1 cellular context compared by ENCODE assay signal in the genomic region with DNA sequence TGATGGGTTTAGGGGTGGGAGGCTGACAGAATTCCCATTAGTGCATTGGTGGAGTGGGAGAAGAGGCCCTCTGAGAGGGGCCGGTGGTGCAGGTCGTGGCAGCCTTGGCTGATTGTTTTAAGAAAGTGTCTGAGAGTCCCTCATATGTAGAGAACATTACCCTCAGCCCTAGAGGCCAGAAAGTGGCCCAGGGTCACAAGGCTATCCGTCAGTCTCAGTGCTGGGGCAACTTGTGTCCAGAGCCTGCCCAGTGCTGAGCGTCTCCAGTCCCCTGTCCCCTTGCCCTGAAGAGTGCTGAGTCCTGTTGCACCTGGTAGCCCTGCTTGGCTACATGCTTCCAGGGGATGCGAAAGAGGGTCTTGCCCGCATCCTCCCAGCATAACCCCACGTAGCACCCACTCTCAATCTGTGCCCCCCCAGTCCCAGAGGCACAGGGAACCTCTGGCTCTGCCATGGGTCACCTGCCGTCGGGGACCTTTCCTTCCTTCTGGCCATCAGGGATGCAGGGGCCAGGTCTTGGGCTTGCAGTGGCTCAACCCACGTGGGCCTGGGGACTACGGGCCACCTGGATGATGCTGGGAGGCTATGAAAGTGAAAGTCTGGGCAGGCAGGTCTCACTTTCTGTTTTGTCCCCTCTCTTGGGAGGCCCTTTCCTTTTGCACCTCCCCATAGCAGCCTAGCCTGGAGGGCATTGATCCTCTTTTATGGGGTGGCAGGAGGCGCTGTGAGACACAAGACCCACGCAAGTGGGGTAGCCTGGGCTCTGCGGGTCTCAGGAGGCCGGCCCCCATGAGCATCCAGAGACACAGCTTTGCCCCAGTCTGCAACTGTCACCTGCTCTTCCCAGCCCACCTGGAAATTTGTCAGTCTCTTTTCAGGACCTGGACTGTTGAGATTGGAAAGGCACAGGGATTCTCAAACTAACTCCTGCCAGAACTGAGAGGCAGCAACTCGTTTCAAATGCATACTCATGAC.
TF ChIP-seq lines count a peak whose summit lies in the region.

No MANE protein-coding gene starts in this region.

TF ChIP-seq in SK-N-SH, 30 proteins besides CTCF, POLR2A, EP300 and RAD21 (continued from another document):
- TF ChIP-seq, protein P1, sequence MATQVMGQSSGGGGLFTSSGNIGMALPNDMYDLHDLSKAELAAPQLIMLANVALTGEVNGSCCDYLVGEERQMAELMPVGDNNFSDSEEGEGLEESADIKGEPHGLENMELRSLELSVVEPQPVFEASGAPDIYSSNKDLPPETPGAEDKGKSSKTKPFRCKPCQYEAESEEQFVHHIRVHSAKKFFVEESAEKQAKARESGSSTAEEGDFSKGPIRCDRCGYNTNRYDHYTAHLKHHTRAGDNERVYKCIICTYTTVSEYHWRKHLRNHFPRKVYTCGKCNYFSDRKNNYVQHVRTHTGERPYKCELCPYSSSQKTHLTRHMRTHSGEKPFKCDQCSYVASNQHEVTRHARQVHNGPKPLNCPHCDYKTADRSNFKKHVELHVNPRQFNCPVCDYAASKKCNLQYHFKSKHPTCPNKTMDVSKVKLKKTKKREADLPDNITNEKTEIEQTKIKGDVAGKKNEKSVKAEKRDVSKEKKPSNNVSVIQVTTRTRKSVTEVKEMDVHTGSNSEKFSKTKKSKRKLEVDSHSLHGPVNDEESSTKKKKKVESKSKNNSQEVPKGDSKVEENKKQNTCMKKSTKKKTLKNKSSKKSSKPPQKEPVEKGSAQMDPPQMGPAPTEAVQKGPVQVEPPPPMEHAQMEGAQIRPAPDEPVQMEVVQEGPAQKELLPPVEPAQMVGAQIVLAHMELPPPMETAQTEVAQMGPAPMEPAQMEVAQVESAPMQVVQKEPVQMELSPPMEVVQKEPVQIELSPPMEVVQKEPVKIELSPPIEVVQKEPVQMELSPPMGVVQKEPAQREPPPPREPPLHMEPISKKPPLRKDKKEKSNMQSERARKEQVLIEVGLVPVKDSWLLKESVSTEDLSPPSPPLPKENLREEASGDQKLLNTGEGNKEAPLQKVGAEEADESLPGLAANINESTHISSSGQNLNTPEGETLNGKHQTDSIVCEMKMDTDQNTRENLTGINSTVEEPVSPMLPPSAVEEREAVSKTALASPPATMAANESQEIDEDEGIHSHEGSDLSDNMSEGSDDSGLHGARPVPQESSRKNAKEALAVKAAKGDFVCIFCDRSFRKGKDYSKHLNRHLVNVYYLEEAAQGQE (IDR thresholded peaks at IDR 0.05; ENCODE audit: low read depth, low read length) = no peak
- TF ChIP-seq RCOR1 (IDR thresholded peaks at IDR 0.05; ENCODE audit: low read length) = no peak
- TF ChIP-seq, protein P2, sequence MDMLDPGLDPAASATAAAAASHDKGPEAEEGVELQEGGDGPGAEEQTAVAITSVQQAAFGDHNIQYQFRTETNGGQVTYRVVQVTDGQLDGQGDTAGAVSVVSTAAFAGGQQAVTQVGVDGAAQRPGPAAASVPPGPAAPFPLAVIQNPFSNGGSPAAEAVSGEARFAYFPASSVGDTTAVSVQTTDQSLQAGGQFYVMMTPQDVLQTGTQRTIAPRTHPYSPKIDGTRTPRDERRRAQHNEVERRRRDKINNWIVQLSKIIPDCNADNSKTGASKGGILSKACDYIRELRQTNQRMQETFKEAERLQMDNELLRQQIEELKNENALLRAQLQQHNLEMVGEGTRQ (IDR thresholded peaks at IDR 0.05; ENCODE audit: borderline replicate concordance, low read depth, low read length) = no peak
- TF ChIP-seq TCF12 (IDR thresholded peaks at IDR 0.05) = no peak
- TF ChIP-seq NFIC (IDR thresholded peaks at IDR 0.05; ENCODE audit: borderline replicate concordance) = no peak
- no peak for TF ChIP-seq JUND (IDR thresholded peaks at IDR 0.05)
TF ChIP-seq in SK-N-SH: peak in this region for 0.
